In genomic region chr2:21924640-21925285, GRCh38 we compare ENCODE assay signal across 14 cellular contexts.
DNase-seq lines count a peak whose midpoint lies in the region; ATAC-seq and TF ChIP-seq lines count a peak whose summit lies in the region.
"Had no signal": no experiment of that assay in that cellular context is flagged by ENCODE, and none has a peak within 500 bp of the region (broad histone marks: within the 10 kb centered on the region; RNA-seq: fewer than 3 reads in every experiment).

No MANE protein-coding gene starts in this region.

- in situ Hi-C loops in transverse colon (cut with MboI; ENCODE audit: low pct_ligation_motif_present in 1 of 4, low pct_unique_long_range_greater_than_20kb in 1 of 4, low sequenced_read_pairs in 3 of 4): no loop called here

- H3K4me1 Mint-ChIP-seq in activated CD4-positive, alpha-beta memory T cell treated with anti-CD3 and anti-CD28 coated beads, Interleukin-2, amount 10 ng/mL, durations not matched to agents 7 days and 5 days: peaks cover 3% of the 10 kb centered on the region

- no peaks in the 10 kb centered on the region for H3K4me1 ChIP-seq in transverse colon
- H3K4me1 ChIP-seq: upper lobe of right lung had no signal

- no peaks in the 10 kb centered on the region for H3K27me3 ChIP-seq in transverse colon
- H3K27me3 ChIP-seq: upper lobe of right lung had no signal

- TF ChIP-seq POLR2A in transverse colon (IDR thresholded peaks at IDR 0.05): no peak

- CTCF ChIA-PET in activated CD4-positive, alpha-beta memory T cell treated with anti-CD3 and anti-CD28 coated beads, Interleukin-2, amount 10 ng/mL, durations not matched to agents 7 days and 5 days (lab: Charles Lee): no interaction called here

- POLR2A ChIA-PET in activated CD4-positive, alpha-beta memory T cell treated with anti-CD3 and anti-CD28 coated beads, Interleukin-2, amount 10 ng/mL, durations not matched to agents 7 days and 5 days (lab: Charles Lee): no interaction called here

- no peak overlapping the region for H3K27ac Mint-ChIP-seq in activated CD4-positive, alpha-beta memory T cell treated with anti-CD3 and anti-CD28 coated beads, Interleukin-2, amount 10 ng/mL, durations not matched to agents 7 days and 5 days
- H3K27ac Mint-ChIP-seq: activated naive CD8-positive, alpha-beta T cell had no signal

- no peaks in the 10 kb centered on the region for H3K36me3 Mint-ChIP-seq in activated CD4-positive, alpha-beta memory T cell treated with anti-CD3 and anti-CD28 coated beads, Interleukin-2, amount 10 ng/mL, durations not matched to agents 7 days and 5 days (ENCODE audit: low read depth)
- H3K36me3 Mint-ChIP-seq: activated naive CD8-positive, alpha-beta T cell had no signal

- no peak overlapping the region for H3K27ac ChIP-seq in transverse colon
- H3K27ac ChIP-seq: upper lobe of right lung had no signal

- H3K36me3 ChIP-seq in transverse colon: no peaks in the 10 kb centered on the region
- H3K36me3 ChIP-seq: upper lobe of right lung had no signal

- TF ChIP-seq CTCF in transverse colon (IDR thresholded peaks at IDR 0.05): no peak

- ATAC-seq in GM18498 (IDR thresholded peaks at IDR 0.05; ENCODE audit: unreplicated experiment): peak; percentile 72
- ATAC-seq in GM21367 (IDR thresholded peaks at IDR 0.05; ENCODE audit: unreplicated experiment): peak; percentile 76
- peak; percentile 68 for ATAC-seq in HG02938 (IDR thresholded peaks at IDR 0.05; ENCODE audit: unreplicated experiment)
- ATAC-seq in HG03558 (IDR thresholded peaks at IDR 0.05; ENCODE audit: extremely low read depth, unreplicated experiment): peak; percentile 61
- ATAC-seq: esophagus mucosa, upper lobe of right lung had no signal

- no peak overlapping the region for H3K4me3 ChIP-seq in transverse colon
- H3K4me3 ChIP-seq: upper lobe of right lung had no signal

- DNase-seq in transverse colon (no peak), NCI-H2196 treated with DMSO at 0.1 percent for 48 hours (lab: John Stamatoyannopoulos, UW; ENCODE audit: unreplicated experiment) (no peak), NCI-H2171 treated with DMSO at 0.1 percent for 48 hours (lab: John Stamatoyannopoulos, UW) (no peak)
- no peak for DNase-seq in activated CD4-positive, alpha-beta memory T cell treated with anti-CD3 and anti-CD28 coated beads, Interleukin-2, amount 10 ng/mL, durations not matched to agents 7 days and 5 days
- DNase-seq: cerebellar nuclear complex; occipital lobe; stimulated activated CD4-positive, alpha-beta T cell treated with anti-CD3 and anti-CD28 coated beads, Interleukin-12 subunit alpha, Interleukin-12 subunit beta, amount 100 ng/mL, for 4 hours; upper lobe of right lung had no signal

- 70 to 71% methylated on average over 1 to 2 of the region's 2 CpGs for WGBS in transverse colon (ENCODE audit: low coverage in 1 of 2), 2 donors

- H3K9me3 Mint-ChIP-seq in activated CD4-positive, alpha-beta memory T cell treated with anti-CD3 and anti-CD28 coated beads, Interleukin-2, amount 10 ng/mL, durations not matched to agents 7 days and 5 days: peaks cover 10% of the 10 kb centered on the region

- no peak for TF ChIP-seq EP300 in transverse colon (IDR thresholded peaks at IDR 0.05; ENCODE audit: low read depth)

- no peak overlapping the region for H3K4me3 Mint-ChIP-seq in activated CD4-positive, alpha-beta memory T cell treated with anti-CD3 and anti-CD28 coated beads, Interleukin-2, amount 10 ng/mL, durations not matched to agents 7 days and 5 days
- H3K4me3 Mint-ChIP-seq: activated naive CD8-positive, alpha-beta T cell had no signal

- H3K9me3 ChIP-seq in transverse colon: peaks cover 0 to 7% of the 10 kb centered on the region in 2 donors
- H3K9me3 ChIP-seq: upper lobe of right lung had no signal

- H3K27me3 Mint-ChIP-seq in activated CD4-positive, alpha-beta memory T cell treated with anti-CD3 and anti-CD28 coated beads, Interleukin-2, amount 10 ng/mL, durations not matched to agents 7 days and 5 days: no peaks in the 10 kb centered on the region
- H3K27me3 Mint-ChIP-seq: activated naive CD8-positive, alpha-beta T cell had no signal

- intact Hi-C loops in transverse colon (cut with DNase I; ENCODE audit: low total_unique reads): no loop called here
